ENCODE assay signal across 16 cellular contexts in genomic region chrX:133598596-133599334, GRCh38.
DNase-seq lines count a peak whose midpoint lies in the region; ATAC-seq, FAIRE-seq and TF ChIP-seq lines count a peak whose summit lies in the region.
"Had no signal": no experiment of that assay in that cellular context is flagged by ENCODE, and none has a peak within 500 bp of the region (broad histone marks: within the 10 kb centered on the region; RNA-seq: fewer than 3 reads in every experiment).

No MANE protein-coding gene starts in this region.

- H3K27ac Mint-ChIP-seq in dendritic cell treated with granulocyte-macrophage colony-stimulating factor and Interleukin-4, amounts not matched to agents 40 ng/mL and 50 ng/mL, for 4 days = peak overlapping the region; percentile 60

- H3K9me3 ChIP-seq in pancreas (no peaks in the 10 kb centered on the region), esophagus muscularis mucosa (peaks cover 0 to 5% (median 0%) of the 10 kb centered on the region in 4 donors), A673 (ENCODE audit: low read depth, low read length, poor library complexity, severe bottlenecking) (no peaks in the 10 kb centered on the region)

- H3K4me1 ChIP-seq in pancreas (peaks cover 0 to 6% (median 0%) of the 10 kb centered on the region in 3 donors), esophagus muscularis mucosa (no peaks in the 10 kb centered on the region), A673 (ENCODE audit: insufficient read depth, low read length, poor library complexity, severe bottlenecking) (no peaks in the 10 kb centered on the region)

- no peak for TF ChIP-seq POLR2A in esophagus muscularis mucosa (IDR thresholded peaks at IDR 0.05; ENCODE audit: low read depth)

- H3K27me3 ChIP-seq in pancreas = peaks cover 0 to 8% (median 0%) of the 10 kb centered on the region in 4 donors
- H3K27me3 ChIP-seq in esophagus muscularis mucosa = peaks cover 0 to 5% (median 0%) of the 10 kb centered on the region in 4 donors
- peaks cover 9% of the 10 kb centered on the region for H3K27me3 ChIP-seq in A673 (replicated peaks; ENCODE audit: insufficient read depth, low read depth, low read length, poor library complexity)

- TF ChIP-seq EP300 in esophagus muscularis mucosa (IDR thresholded peaks at IDR 0.05) = no peak

- H3K36me3 ChIP-seq in pancreas (no peaks in the 10 kb centered on the region), esophagus muscularis mucosa (no peaks in the 10 kb centered on the region), A673 (ENCODE audit: insufficient read depth, low read length, poor library complexity, severe bottlenecking) (no peaks in the 10 kb centered on the region)
- H3K36me3 ChIP-seq: BLaER1 treated with 17β-estradiol and CSF1 and Interleukin-3, amounts not matched to agents 10 nM and 100 nM had no signal

- peak; percentile 1 for DNase-seq in NCI-H510A treated with DMSO at 0.1 percent for 48 hours (lab: John Stamatoyannopoulos, UW)
- no peak for DNase-seq in NCI-H510A (lab: John Stamatoyannopoulos, UW)
- peak; percentile 0 for DNase-seq in NAMALWA (ENCODE audit: low spot score)
- DNase-seq in pancreas = no peak
- DNase-seq in NK-92 (lab: John Stamatoyannopoulos, UW; ENCODE audit: unreplicated experiment) = no peak
- DNase-seq in esophagus muscularis mucosa (ENCODE audit: extremely low spot score) = no peak
- DNase-seq in A673 (ENCODE audit: low spot score) = no peak
- DNase-seq: HCEC 1CT, IMR-90, NCI-H1092, NCI-H2107, NCI-H345, NCI-H748 treated with DMSO at 0.1 percent for 48 hours had no signal

- H3K27me3 Mint-ChIP-seq in dendritic cell treated with granulocyte-macrophage colony-stimulating factor and Interleukin-4, amounts not matched to agents 40 ng/mL and 50 ng/mL, for 4 days = no peaks in the 10 kb centered on the region

- H3K36me3 Mint-ChIP-seq in dendritic cell treated with granulocyte-macrophage colony-stimulating factor and Interleukin-4, amounts not matched to agents 40 ng/mL and 50 ng/mL, for 4 days (ENCODE audit: low read depth) = no peaks in the 10 kb centered on the region

- WGBS in pancreas, 2 donors = 31 to 56% methylated on average over 2 of the region's 2 CpGs
- WGBS in esophagus muscularis mucosa = 40% methylated on average over 2 of the region's 2 CpGs

- ATAC-seq in pancreas = peak in 1 of 4 donors; percentile 36

- intact Hi-C loops in dendritic cell treated with granulocyte-macrophage colony-stimulating factor and Interleukin-4, amounts not matched to agents 40 ng/mL and 50 ng/mL, for 4 days (cut with micrococcal nuclease) = no loop called here
- intact Hi-C loops in pancreas (cut with DNase I) = no loop called here
- intact Hi-C loops in esophagus muscularis mucosa (cut with DNase I) = no loop called here
- intact Hi-C loops in A673 (cut with micrococcal nuclease; ENCODE audit: unreplicated experiment) = no loop called here

- H3K4me3 ChIP-seq in pancreas (no peak overlapping the region), esophagus muscularis mucosa (no peak overlapping the region), A673 (ENCODE audit: low read depth, low read length, poor library complexity, severe bottlenecking) (no peak overlapping the region)
- H3K4me3 ChIP-seq: BLaER1 treated with 17β-estradiol and CSF1 and Interleukin-3, amounts not matched to agents 10 nM and 100 nM had no signal

- no peak overlapping the region for H3K4me3 Mint-ChIP-seq in dendritic cell treated with granulocyte-macrophage colony-stimulating factor and Interleukin-4, amounts not matched to agents 40 ng/mL and 50 ng/mL, for 4 days

- POLR2A ChIA-PET in A673 (lab: Charles Lee; ENCODE audit: low non-redundant PET) = no interaction called here

- FAIRE-seq in pancreas (lab: Jason Lieb, UNC) = peak; percentile 26

- BruUV-seq in A673 (replicated peaks; lab: Mats Ljungman, UMichigan) = no TSS peak

- TF ChIP-seq CTCF in pancreas (IDR thresholded peaks at IDR 0.05) = no peak
- TF ChIP-seq CTCF in esophagus muscularis mucosa (IDR thresholded peaks at IDR 0.05) = no peak
- no peak for TF ChIP-seq CTCF in A673 (conservative IDR thresholded peaks at IDR 0.05; ENCODE audit: low read depth, low read length)

- no peaks in the 10 kb centered on the region for H3K9me3 Mint-ChIP-seq in dendritic cell treated with granulocyte-macrophage colony-stimulating factor and Interleukin-4, amounts not matched to agents 40 ng/mL and 50 ng/mL, for 4 days

- peaks cover 6% of the 10 kb centered on the region for H3K4me1 Mint-ChIP-seq in dendritic cell treated with granulocyte-macrophage colony-stimulating factor and Interleukin-4, amounts not matched to agents 40 ng/mL and 50 ng/mL, for 4 days (ENCODE audit: low read depth)

- CTCF ChIA-PET in A673 (lab: Charles Lee) = no interaction called here

- H3K27ac ChIP-seq in pancreas (no peak overlapping the region), esophagus muscularis mucosa (replicated peaks in 1 of 4) (no peak overlapping the region), A673 (ENCODE audit: low read depth, low read length, poor library complexity, severe bottlenecking) (no peak overlapping the region)
- H3K27ac ChIP-seq: 22Rv1 had no signal

Comparison
In these comparisons a context has a peak if more than half of its experiments do, and no peak if none do; other contexts are left out.
1. DNase-seq: peak in NCI-H510A treated with DMSO at 0.1 percent for 48 hours (single experiment) and NAMALWA (single experiment); none in NCI-H510A (single experiment), pancreas (0 of 6), NK-92 (single experiment), esophagus muscularis mucosa (single experiment) and A673 (single experiment).